1 cellular context compared by ENCODE assay signal in the genomic region with DNA sequence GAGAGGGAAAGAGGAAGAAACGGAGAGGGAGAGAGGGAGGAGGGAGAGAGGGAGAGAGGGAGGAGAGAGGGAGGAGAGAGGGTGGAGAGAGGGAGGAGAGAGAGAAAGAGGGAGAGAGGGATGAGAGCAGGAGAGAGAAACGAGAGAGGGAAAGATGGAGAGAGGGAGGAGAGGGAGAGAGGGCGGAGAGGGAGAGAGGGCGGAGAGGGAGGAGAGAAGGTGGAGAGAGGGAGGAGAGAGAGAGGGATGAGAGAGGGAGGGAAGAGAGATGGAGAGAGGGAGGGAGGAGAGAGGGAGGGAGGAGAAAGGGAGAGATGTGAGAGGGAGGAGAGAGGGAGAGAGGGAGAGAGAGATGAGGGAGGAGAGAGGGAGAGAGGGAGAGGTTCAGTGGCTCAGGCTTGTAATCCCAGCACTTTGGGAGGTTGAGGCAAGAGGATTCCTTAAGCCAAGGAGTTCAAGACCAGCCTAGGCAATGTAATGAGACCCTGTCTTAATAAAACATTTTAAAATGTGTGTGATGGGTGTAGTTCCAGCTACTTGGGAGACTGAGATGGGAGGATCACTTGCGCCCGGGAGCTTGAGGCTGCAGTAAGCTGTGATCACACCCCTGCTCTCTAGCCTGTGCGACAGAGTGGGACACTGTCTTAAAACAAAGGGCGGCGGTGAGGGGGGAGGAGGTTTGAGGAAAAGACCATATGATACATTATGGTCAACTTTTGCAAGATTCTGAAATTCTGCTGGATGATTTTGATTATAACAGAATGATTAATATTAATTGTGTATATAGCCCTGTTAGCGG.
TF ChIP-seq lines count a peak whose summit lies in the region.

No MANE protein-coding gene starts in this region.

TF ChIP-seq in HEK293, 187 proteins besides CTCF, POLR2A, EP300 and RAD21 (continued from another document):
- TF ChIP-seq ZNF843 (tag by site-specific recombination; IDR thresholded peaks at IDR 0.05) (no peak), TCF7L2 (IDR thresholded peaks at IDR 0.05; ENCODE audit: borderline replicate concordance, low read depth, low read length) (no peak), ZNF629 (tag by site-specific recombination; IDR thresholded peaks at IDR 0.05) (no peak), ZNF169 (tag by site-specific recombination; IDR thresholded peaks at IDR 0.05) (peak; percentile 100), ZNF292 (tag by site-specific recombination; IDR thresholded peaks at IDR 0.05; ENCODE audit: borderline replicate concordance, low read depth) (no peak), ZNF521 (tag by site-specific recombination; IDR thresholded peaks at IDR 0.05) (no peak), ZNF366 (tag by site-specific recombination; conservative IDR thresholded peaks at IDR 0.05) (peak; percentile 91), PRDM1 (tag by site-specific recombination; IDR thresholded peaks at IDR 0.05) (peak; percentile 98), ZNF2 (tag by site-specific recombination; IDR thresholded peaks at IDR 0.05) (no peak), ZNF202 (tag by site-specific recombination; IDR thresholded peaks at IDR 0.05; ENCODE audit: borderline replicate concordance) (no peak), GLI2 (tag by site-specific recombination; IDR thresholded peaks at IDR 0.05; ENCODE audit: borderline replicate concordance, low read depth) (no peak), ZNF138 (tag by site-specific recombination; IDR thresholded peaks at IDR 0.05; ENCODE audit: borderline replicate concordance) (no peak)
- TF ChIP-seq, protein P1, sequence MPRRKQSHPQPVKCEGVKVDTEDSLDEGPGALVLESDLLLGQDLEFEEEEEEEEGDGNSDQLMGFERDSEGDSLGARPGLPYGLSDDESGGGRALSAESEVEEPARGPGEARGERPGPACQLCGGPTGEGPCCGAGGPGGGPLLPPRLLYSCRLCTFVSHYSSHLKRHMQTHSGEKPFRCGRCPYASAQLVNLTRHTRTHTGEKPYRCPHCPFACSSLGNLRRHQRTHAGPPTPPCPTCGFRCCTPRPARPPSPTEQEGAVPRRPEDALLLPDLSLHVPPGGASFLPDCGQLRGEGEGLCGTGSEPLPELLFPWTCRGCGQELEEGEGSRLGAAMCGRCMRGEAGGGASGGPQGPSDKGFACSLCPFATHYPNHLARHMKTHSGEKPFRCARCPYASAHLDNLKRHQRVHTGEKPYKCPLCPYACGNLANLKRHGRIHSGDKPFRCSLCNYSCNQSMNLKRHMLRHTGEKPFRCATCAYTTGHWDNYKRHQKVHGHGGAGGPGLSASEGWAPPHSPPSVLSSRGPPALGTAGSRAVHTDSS (tag by site-specific recombination; IDR thresholded peaks at IDR 0.05), result no peak
